ENCODE assay signal across 26 cellular contexts in genomic region chr6:5554226-5554625, GRCh38.
"Had no signal": no experiment of that assay in that cellular context is flagged by ENCODE, and none has a peak within 500 bp of the region (broad histone marks: within the 10 kb centered on the region; RNA-seq: fewer than 3 reads in every experiment).

No MANE protein-coding gene starts in this region.

- FAIRE-seq: pancreas had no signal

- H3K4me3 ChIP-seq: left ventricle myocardium inferior, lung, mucosa of descending colon, pancreas, prostate gland, skin epidermis, suprapubic skin, thoracic aorta, tibial artery had no signal

- H3K27me3 Mint-ChIP-seq: naive thymus-derived CD4-positive, alpha-beta T cell; stimulated activated naive CD8-positive, alpha-beta T cell treated with anti-CD3 and anti-CD28 coated beads, Interleukin-15, Interleukin-2, amounts not matched to agents 100 ng/mL and 50 ng/mL, for 24 hours; type B pancreatic cell had no signal

- H3K27ac Mint-ChIP-seq: naive thymus-derived CD4-positive, alpha-beta T cell; natural killer cell treated with Interleukin-12 subunit alpha and Interleukin-12 subunit beta and Interleukin-15 and Interleukin-18, amount 100 ng/mL, for 72 hours; stimulated activated naive CD8-positive, alpha-beta T cell treated with anti-CD3 and anti-CD28 coated beads, Interleukin-15, Interleukin-2, amounts not matched to agents 100 ng/mL and 50 ng/mL, for 24 hours; type B pancreatic cell had no signal

- H3K4me3 Mint-ChIP-seq: naive thymus-derived CD4-positive, alpha-beta T cell; natural killer cell treated with Interleukin-12 subunit alpha and Interleukin-12 subunit beta and Interleukin-15 and Interleukin-18, amount 100 ng/mL, for 72 hours; stimulated activated naive CD8-positive, alpha-beta T cell treated with anti-CD3 and anti-CD28 coated beads, Interleukin-15, Interleukin-2, amounts not matched to agents 100 ng/mL and 50 ng/mL, for 24 hours; type B pancreatic cell had no signal

- DNase-seq: hypothalamus; islet precursor cell; left ventricle myocardium inferior; midbrain; mucosa of descending colon; naive thymus-derived CD4-positive, alpha-beta T cell; nucleus accumbens; pancreas; posterior cingulate gyrus; retina; right cardiac atrium; stimulated activated CD4-positive, alpha-beta T cell treated with anti-CD3 and anti-CD28 coated beads, Interleukin-12 subunit alpha, Interleukin-12 subunit beta, amount 100 ng/mL, for 4 hours; stimulated activated CD4-positive, alpha-beta T cell treated with anti-CD3 and anti-CD28 coated beads, Interleukin-15, amount 100 ng/mL, for 24 hours; stimulated activated CD4-positive, alpha-beta T cell treated with anti-CD3 and anti-CD28 coated beads, Interleukin-2, amount 100 ng/mL, for 24 hours; stimulated activated CD4-positive, alpha-beta T cell treated with anti-CD3 and anti-CD28 coated beads, Interleukin-4, amount 100 ng/mL, for 1 hour; stimulated activated naive CD4-positive, alpha-beta T cell; tibial artery had no signal

- ATAC-seq: mucosa of descending colon; naive thymus-derived CD4-positive, alpha-beta T cell; natural killer cell treated with Interleukin-12 subunit alpha and Interleukin-12 subunit beta and Interleukin-15 and Interleukin-18, amount 100 ng/mL, for 72 hours; pancreas; right cardiac atrium; sciatic nerve had no signal

- H3K4me1 ChIP-seq: left ventricle myocardium inferior, pancreas, prostate gland, suprapubic skin, tibial artery had no signal

- H3K27ac ChIP-seq: left ventricle myocardium inferior, pancreas, prostate gland, skin epidermis, suprapubic skin, thoracic aorta, tibial artery had no signal

- H3K27me3 ChIP-seq: pancreas, suprapubic skin, tibial artery had no signal

- H3K9me3 ChIP-seq: mucosa of descending colon, pancreas, prostate gland had no signal

- H3K36me3 ChIP-seq: pancreas, prostate gland, suprapubic skin, thoracic aorta had no signal
